21 cellular contexts compared by ENCODE assay signal in genomic region chr15:100763764-100764750, GRCh38.
DNase-seq lines count a peak whose midpoint lies in the region; ATAC-seq and TF ChIP-seq lines count a peak whose summit lies in the region.
"Had no signal": no experiment of that assay in that cellular context is flagged by ENCODE, and none has a peak within 500 bp of the region (broad histone marks: within the 10 kb centered on the region; RNA-seq: fewer than 3 reads in every experiment).

No MANE protein-coding gene starts in this region.

- DNase-seq in SK-N-SH (peak; percentile 8), NCI-H524 treated with DMSO at 0.1 percent for 48 hours (lab: John Stamatoyannopoulos, UW) (peak; percentile 50), coronary artery (ENCODE audit: low spot score) (peak; percentile 63), skeletal muscle cell (ENCODE audit: low read depth) (peak; percentile 23), epidermal melanocyte (ENCODE audit: insufficient read length, low spot score) (no peak)
- DNase-seq in activated T-cell treated with anti-CD3 and anti-CD28 coated beads, Interleukin-2, amount 50 U/mL, for 48 hours, result no peak
- DNase-seq: activated naive CD4-positive, alpha-beta T cell treated with Interleukin-2 at 50 U/mL for 16 hours; cortex of kidney; erythroblast; HCEC 1CT; natural killer cell; SHP77 treated with DMSO at 0.1 percent for 48 hours; T1000 had no signal

- ATAC-seq in SK-N-SH treated with all-trans-retinoic acid at 6 μM for 48 hours, result no peak
- ATAC-seq in esophagus mucosa, result no peak
- ATAC-seq: stimulated activated effector memory CD8-positive, alpha-beta T cell treated with anti-CD3 and anti-CD28 coated beads, Interleukin-12 subunit alpha, Interleukin-12 subunit beta, amount 100 ng/mL, for 72 hours had no signal

- H3K9ac ChIP-seq in SK-N-SH, result no peak overlapping the region

- H3K27ac ChIP-seq in SK-N-SH (ENCODE audit: low read depth in 2 of 2, low read length in 1 of 2) (peak overlapping the region; percentile 44 to 94; a peak in 3 of 4 replicates), coronary artery (no peak overlapping the region)
- H3K27ac ChIP-seq: 22Rv1, ascending aorta, heart right ventricle, prostate gland had no signal

- H3K27me3 ChIP-seq in SK-N-SH (ENCODE audit: insufficient read depth), result no peaks in the 10 kb centered on the region
- H3K27me3 ChIP-seq: ascending aorta had no signal

- H3K36me3 ChIP-seq in SK-N-SH (replicated peaks in 1 of 2; ENCODE audit: control insufficient read depth in 1 of 2, insufficient read depth in 2 of 2, low read length in 1 of 2), result no peaks in the 10 kb centered on the region
- H3K36me3 ChIP-seq: ascending aorta, heart right ventricle, prostate gland had no signal

- POLR2A ChIA-PET in SK-N-SH (lab: Yijun Ruan, JAX), result no interaction called here

- 92% methylated on average over 18 of the region's 20 CpGs for WGBS in SK-N-SH (ENCODE audit: low lambda C conversion rate)

- TF ChIP-seq EP300 in SK-N-SH (IDR thresholded peaks at IDR 0.05; ENCODE audit: borderline replicate concordance in 1 of 2, low read depth in 1 of 2, low read length in 1 of 2), result no peak

- H3K79me2 ChIP-seq in SK-N-SH (ENCODE audit: insufficient read depth), result no peaks in the 10 kb centered on the region

- TF ChIP-seq CTCF in SK-N-SH (IDR thresholded peaks at IDR 0.05) (no peak), coronary artery (IDR thresholded peaks at IDR 0.05) (no peak)

- H3K4me2 ChIP-seq in SK-N-SH, result no peak overlapping the region; the same call in 1 of the 2 replicates

- H2AFZ ChIP-seq in SK-N-SH (ENCODE audit: low read depth), result no peak overlapping the region

- H3K4me3 ChIP-seq in SK-N-SH (ENCODE audit: low read depth in 2 of 2, low read length in 1 of 2) (no peak overlapping the region), coronary artery (no peak overlapping the region), skeletal muscle cell (ENCODE audit: low read depth, low read length) (no peak overlapping the region)
- H3K4me3 ChIP-seq: ascending aorta, heart right ventricle, lung, prostate gland had no signal

- TF ChIP-seq RAD21 in SK-N-SH (IDR thresholded peaks at IDR 0.05; ENCODE audit: low read length), result no peak

- H4K20me1 ChIP-seq in SK-N-SH (ENCODE audit: insufficient read depth), result no peaks in the 10 kb centered on the region

- H3K9me3 ChIP-seq in SK-N-SH, result no peaks in the 10 kb centered on the region
- H3K9me3 ChIP-seq: ascending aorta, heart right ventricle, prostate gland had no signal

- H3K9me2 ChIP-seq in SK-N-SH, result no peaks in the 10 kb centered on the region

- peaks cover 11 to 80% of the 10 kb centered on the region in 2 experiments; a peak in 3 of 4 replicates for H3K4me1 ChIP-seq in SK-N-SH (ENCODE audit: control insufficient read depth in 1 of 2, insufficient read depth in 2 of 2, low read depth in 1 of 2, low read length in 1 of 2)
- H3K4me1 ChIP-seq: ascending aorta had no signal

- no peaks in the 10 kb centered on the region for H3F3A ChIP-seq in SK-N-SH (replicated peaks; ENCODE audit: insufficient read depth)

- CTCF ChIA-PET in SK-N-SH (lab: Yijun Ruan, JAX), result interaction anchor here (0.9 to 3.9 kb wide), 7 partner anchors 17 to 243 kb away, joined by 3 to 22 read pairs (median 7); no protein-coding TSS in a partner anchor

TF ChIP-seq in SK-N-SH, 30 proteins besides CTCF, POLR2A, EP300 and RAD21 (continues in another document):
- TF ChIP-seq RCOR1 (IDR thresholded peaks at IDR 0.05; ENCODE audit: low read length) (no peak), TEAD4 (IDR thresholded peaks at IDR 0.05; ENCODE audit: borderline replicate concordance, insufficient read depth) (no peak), CHD2 (IDR thresholded peaks at IDR 0.05; ENCODE audit: low read length, partially characterized antibody) (no peak), USF1 (IDR thresholded peaks at IDR 0.05; ENCODE audit: borderline replicate concordance, low read depth) (no peak), NRF1 (IDR thresholded peaks at IDR 0.05; ENCODE audit: low read depth, low read length) (no peak), FOXJ3 (CRISPR knock-in tag; IDR thresholded peaks at IDR 0.05) (no peak), RXRA (IDR thresholded peaks at IDR 0.05; ENCODE audit: borderline replicate concordance, low read depth) (no peak), JUND (IDR thresholded peaks at IDR 0.05) (no peak), IRF3 (IDR thresholded peaks at IDR 0.05; ENCODE audit: low read depth, low read length) (no peak), GABPA (IDR thresholded peaks at IDR 0.05; ENCODE audit: low read depth) (no peak)
- TF ChIP-seq, protein P1, sequence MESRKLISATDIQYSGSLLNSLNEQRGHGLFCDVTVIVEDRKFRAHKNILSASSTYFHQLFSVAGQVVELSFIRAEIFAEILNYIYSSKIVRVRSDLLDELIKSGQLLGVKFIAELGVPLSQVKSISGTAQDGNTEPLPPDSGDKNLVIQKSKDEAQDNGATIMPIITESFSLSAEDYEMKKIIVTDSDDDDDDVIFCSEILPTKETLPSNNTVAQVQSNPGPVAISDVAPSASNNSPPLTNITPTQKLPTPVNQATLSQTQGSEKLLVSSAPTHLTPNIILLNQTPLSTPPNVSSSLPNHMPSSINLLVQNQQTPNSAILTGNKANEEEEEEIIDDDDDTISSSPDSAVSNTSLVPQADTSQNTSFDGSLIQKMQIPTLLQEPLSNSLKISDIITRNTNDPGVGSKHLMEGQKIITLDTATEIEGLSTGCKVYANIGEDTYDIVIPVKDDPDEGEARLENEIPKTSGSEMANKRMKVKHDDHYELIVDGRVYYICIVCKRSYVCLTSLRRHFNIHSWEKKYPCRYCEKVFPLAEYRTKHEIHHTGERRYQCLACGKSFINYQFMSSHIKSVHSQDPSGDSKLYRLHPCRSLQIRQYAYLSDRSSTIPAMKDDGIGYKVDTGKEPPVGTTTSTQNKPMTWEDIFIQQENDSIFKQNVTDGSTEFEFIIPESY (IDR thresholded peaks at IDR 0.05; ENCODE audit: borderline replicate concordance, low read depth), result no peak

TF ChIP-seq in SK-N-SH treated with all-trans-retinoic acid at 6 μM for 48 hours, 23 proteins besides CTCF, POLR2A, EP300 and RAD21 (continues in another document):
- TF ChIP-seq CREB5 (CRISPR knock-in tag; IDR thresholded peaks at IDR 0.05; ENCODE audit: low read depth), result no peak
- no peak for TF ChIP-seq CSRNP3 (CRISPR knock-in tag; IDR thresholded peaks at IDR 0.05)
- no peak for TF ChIP-seq PATZ1 (CRISPR knock-in tag; IDR thresholded peaks at IDR 0.05; ENCODE audit: borderline replicate concordance)
- no peak for TF ChIP-seq ZFP30 (CRISPR knock-in tag; IDR thresholded peaks at IDR 0.05)
- TF ChIP-seq ESRRG (CRISPR knock-in tag; IDR thresholded peaks at IDR 0.05), result no peak
- no peak for TF ChIP-seq ZNF8 (CRISPR knock-in tag; IDR thresholded peaks at IDR 0.05)
- TF ChIP-seq TOX (CRISPR knock-in tag; IDR thresholded peaks at IDR 0.05; ENCODE audit: borderline replicate concordance), result no peak
- TF ChIP-seq BACH2 (CRISPR knock-in tag; IDR thresholded peaks at IDR 0.05; ENCODE audit: borderline replicate concordance), result no peak
- TF ChIP-seq SNAI2 (CRISPR knock-in tag; IDR thresholded peaks at IDR 0.05), result no peak
- TF ChIP-seq ZFP3 (CRISPR knock-in tag; IDR thresholded peaks at IDR 0.05), result no peak
- no peak for TF ChIP-seq TCF4 (CRISPR knock-in tag; IDR thresholded peaks at IDR 0.05; ENCODE audit: borderline replicate concordance)
- TF ChIP-seq ZNF565 (CRISPR knock-in tag; conservative IDR thresholded peaks at IDR 0.05; ENCODE audit: low read depth), result no peak
- TF ChIP-seq GLIS3 (CRISPR knock-in tag; IDR thresholded peaks at IDR 0.05), result no peak
- TF ChIP-seq RARB (CRISPR knock-in tag; IDR thresholded peaks at IDR 0.05), result no peak
- TF ChIP-seq ZNF70 (CRISPR knock-in tag; IDR thresholded peaks at IDR 0.05), result no peak
- no peak for TF ChIP-seq CSDC2 (CRISPR knock-in tag; IDR thresholded peaks at IDR 0.05)
- TF ChIP-seq OSR1 (CRISPR knock-in tag; IDR thresholded peaks at IDR 0.05), result no peak
- no peak for TF ChIP-seq PPARA (CRISPR knock-in tag; IDR thresholded peaks at IDR 0.05; ENCODE audit: borderline replicate concordance)

Comparison
In these comparisons a context has a peak if more than half of its experiments do, and no peak if none do; other contexts are left out.
1. DNase-seq: peak in SK-N-SH (single experiment), NCI-H524 treated with DMSO at 0.1 percent for 48 hours (single experiment), coronary artery (single experiment) and skeletal muscle cell (single experiment); none in activated T-cell treated with anti-CD3 and anti-CD28 coated beads, Interleukin-2, amount 50 U/mL, for 48 hours (0 of 2) and epidermal melanocyte (single experiment).
2. H3K27ac ChIP-seq: peak in SK-N-SH (2 of 2); none in coronary artery (0 of 2).